In the genomic region with DNA sequence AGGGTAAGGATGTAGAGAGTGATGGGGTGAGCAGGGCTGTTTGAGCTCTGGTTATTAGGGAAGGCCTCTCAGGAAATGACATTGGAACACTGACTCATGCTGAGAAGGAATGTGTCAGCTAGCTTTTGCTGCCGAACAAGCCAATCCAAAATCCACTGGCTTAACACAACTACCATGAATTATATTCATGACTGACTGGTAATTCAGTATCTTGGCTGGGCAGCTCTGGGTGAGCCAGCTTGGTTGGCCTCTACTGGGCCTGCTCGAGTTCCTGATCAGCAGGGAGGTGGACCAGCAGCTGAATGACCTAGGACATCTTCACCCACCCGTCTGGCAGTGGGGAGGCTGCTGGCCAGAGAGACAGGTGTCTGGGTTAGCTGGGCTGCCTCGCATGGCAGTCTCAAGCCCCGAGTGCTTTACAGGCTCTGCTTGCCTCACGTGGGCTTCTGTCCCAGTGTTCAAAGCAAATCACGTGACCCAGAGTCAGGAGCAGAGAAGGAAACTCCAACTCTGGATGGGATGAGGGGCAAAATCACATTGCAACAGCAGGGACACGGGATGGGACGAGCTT, we compare ENCODE assay signal across 15 cellular contexts.
DNase-seq lines count a peak whose midpoint lies in the region; ATAC-seq and TF ChIP-seq lines count a peak whose summit lies in the region.
"Had no signal": no experiment of that assay in that cellular context is flagged by ENCODE, and none has a peak within 500 bp of the region (broad histone marks: within the 10 kb centered on the region; RNA-seq: fewer than 3 reads in every experiment).

No MANE protein-coding gene starts in this region.

- H3K27me3 ChIP-seq in SK-N-SH (ENCODE audit: insufficient read depth) (no peaks in the 10 kb centered on the region), trophoblast cell (ENCODE audit: insufficient read depth, low read length) (no peaks in the 10 kb centered on the region)

- no peak for TF ChIP-seq RAD21 in SK-N-SH (IDR thresholded peaks at IDR 0.05; ENCODE audit: low read length)

- peaks cover 10 to 34% of the 10 kb centered on the region in 2 experiments for H3K36me3 ChIP-seq in SK-N-SH (replicated peaks in 1 of 2; ENCODE audit: control insufficient read depth in 1 of 2, insufficient read depth in 2 of 2, low read length in 1 of 2)
- peaks cover 8 to 12% of the 10 kb centered on the region in 2 experiments for H3K36me3 ChIP-seq in trophoblast cell (ENCODE audit: control insufficient read depth in 1 of 2, insufficient read depth in 2 of 2, low read length in 2 of 2)

- no peak overlapping the region for H3K18ac ChIP-seq in trophoblast cell (ENCODE audit: low read length)

- H3K9me2 ChIP-seq in SK-N-SH = no peaks in the 10 kb centered on the region

- ATAC-seq in HG02642 (IDR thresholded peaks at IDR 0.05; ENCODE audit: poor library complexity, unreplicated experiment) = no peak
- ATAC-seq in GM21576 (IDR thresholded peaks at IDR 0.05; ENCODE audit: unreplicated experiment) = no peak
- ATAC-seq: left ventricle myocardium superior, T-cell had no signal

- no peak overlapping the region for H3K14ac ChIP-seq in trophoblast cell (ENCODE audit: low read length)

- H3K23ac ChIP-seq in trophoblast cell (ENCODE audit: low read length) = no peak overlapping the region

- no peak overlapping the region for H3K4me2 ChIP-seq in SK-N-SH
- no peak overlapping the region for H3K4me2 ChIP-seq in trophoblast cell (ENCODE audit: low read length)

- no peaks in the 10 kb centered on the region for H3K79me1 ChIP-seq in trophoblast cell (ENCODE audit: low read length)

- no peak overlapping the region for H2BK12ac ChIP-seq in trophoblast cell (ENCODE audit: low read length)

- no peaks in the 10 kb centered on the region for H4K20me1 ChIP-seq in SK-N-SH (ENCODE audit: insufficient read depth)

- no peaks in the 10 kb centered on the region for H3K79me2 ChIP-seq in SK-N-SH (ENCODE audit: insufficient read depth)
- no peaks in the 10 kb centered on the region for H3K79me2 ChIP-seq in trophoblast cell (ENCODE audit: control insufficient read depth, insufficient read depth, low read length, poor library complexity)

- H4K12ac ChIP-seq in trophoblast cell (ENCODE audit: low read depth, low read length) = no peak overlapping the region

- TF ChIP-seq CTCF in SK-N-SH (IDR thresholded peaks at IDR 0.05) = no peak

- no peak for TF ChIP-seq EP300 in SK-N-SH (IDR thresholded peaks at IDR 0.05; ENCODE audit: borderline replicate concordance in 1 of 2, low read depth in 1 of 2, low read length in 1 of 2)

- no peak overlapping the region for H3K4ac ChIP-seq in trophoblast cell (ENCODE audit: low read depth, low read length)

- WGBS in SK-N-SH (ENCODE audit: low lambda C conversion rate) = 76% methylated on average over 6 of the region's 9 CpGs
- WGBS in trophoblast cell (ENCODE audit: extremely low coverage, insufficient coverage, insufficient read length) = no CpG with 5 or more reads among the region's 9 CpGs

- H3F3A ChIP-seq in SK-N-SH (replicated peaks; ENCODE audit: insufficient read depth) = no peaks in the 10 kb centered on the region

- no peak overlapping the region for H2AK5ac ChIP-seq in trophoblast cell (ENCODE audit: low read length)

- H3K4me1 ChIP-seq in SK-N-SH (ENCODE audit: control insufficient read depth in 1 of 2, insufficient read depth in 2 of 2, low read depth in 1 of 2, low read length in 1 of 2) (peaks cover 0 to 17% of the 10 kb centered on the region in 2 experiments; a peak in 1 of 4 replicates), trophoblast cell (ENCODE audit: control insufficient read depth in 1 of 2, insufficient read depth in 2 of 2, low read length in 2 of 2) (peaks cover 0 to 12% of the 10 kb centered on the region in 2 experiments)
- H3K4me1 ChIP-seq: Caco-2 had no signal

- H2BK120ac ChIP-seq in trophoblast cell (ENCODE audit: insufficient read depth, low read length, poor library complexity) = no peak overlapping the region

- H3K9me3 ChIP-seq in SK-N-SH (no peaks in the 10 kb centered on the region), trophoblast cell (ENCODE audit: insufficient read depth, low read depth, low read length) (no peaks in the 10 kb centered on the region)
- H3K9me3 ChIP-seq: Caco-2 had no signal

- H2BK5ac ChIP-seq in trophoblast cell (ENCODE audit: low read depth, low read length, poor library complexity) = no peak overlapping the region

- H3K27ac ChIP-seq in SK-N-SH (ENCODE audit: low read depth in 2 of 2, low read length in 1 of 2) = peak overlapping the region in 1 of 2 experiments; percentile 67; a peak in 1 of 4 replicates
- H3K27ac ChIP-seq in trophoblast cell (ENCODE audit: low read depth, low read length) = no peak overlapping the region

- H4K8ac ChIP-seq in trophoblast cell (ENCODE audit: low read depth, low read length) = no peak overlapping the region

- peak; percentile 77 for DNase-seq in EL
- no peak for DNase-seq in SK-N-SH
- peak; percentile 14 for DNase-seq in fibroblast of gingiva (ENCODE audit: low read depth)
- DNase-seq in trophoblast cell = peak; percentile 1 to 32
- no peak for DNase-seq in NCI-H2107 treated with DMSO at 0.1 percent for 48 hours (lab: John Stamatoyannopoulos, UW; ENCODE audit: unreplicated experiment)
- DNase-seq in NCI-H1048 (lab: John Stamatoyannopoulos, UW) = no peak
- DNase-seq: Caco-2, erythroblast, left ventricle myocardium superior, NCI-H1092, NCI-H748 treated with DMSO at 0.1 percent for 48 hours, T-cell had no signal

- H3K9ac ChIP-seq in SK-N-SH (no peak overlapping the region), trophoblast cell (ENCODE audit: low read length) (no peak overlapping the region)

- H3K4me3 ChIP-seq in SK-N-SH (ENCODE audit: low read depth in 2 of 2, low read length in 1 of 2) (no peak overlapping the region), trophoblast cell (ENCODE audit: low read depth, low read length) (no peak overlapping the region)
- H3K4me3 ChIP-seq: GM12878 had no signal

- H4K91ac ChIP-seq in trophoblast cell (ENCODE audit: low read depth, low read length) = no peak overlapping the region

- POLR2A ChIA-PET in SK-N-SH (lab: Yijun Ruan, JAX) = interaction anchor here (0.5 kb wide), 1 partner anchor 187 kb away, joined by 4 read pairs; no protein-coding TSS in a partner anchor

- no peak overlapping the region for H2AFZ ChIP-seq in SK-N-SH (ENCODE audit: low read depth)
- H2AFZ ChIP-seq in trophoblast cell (ENCODE audit: insufficient read depth, low read length, poor library complexity) = no peak overlapping the region

- CTCF ChIA-PET in SK-N-SH (lab: Yijun Ruan, JAX) = interaction anchor here (0.8 to 1.5 kb wide), 4 partner anchors 10 to 120 kb away, joined by 3 to 5 read pairs (median 3); no protein-coding TSS in a partner anchor

TF ChIP-seq in SK-N-SH, 30 proteins besides CTCF, POLR2A, EP300 and RAD21:
- TF ChIP-seq FOSL2 (IDR thresholded peaks at IDR 0.05; ENCODE audit: borderline replicate concordance, low read depth) (peak; percentile 16; the same call in 1 of the 2 replicates), YY1 (IDR thresholded peaks at IDR 0.05; ENCODE audit: low read depth) (no peak), JUND (IDR thresholded peaks at IDR 0.05) (no peak)
TF ChIP-seq in SK-N-SH: peak in this region for 1.

Comparison
In these comparisons a context has a peak if more than half of its experiments do, and no peak if none do; other contexts are left out.
1. DNase-seq: peak in EL (single experiment), fibroblast of gingiva (single experiment) and trophoblast cell (2 of 2); none in SK-N-SH (single experiment), NCI-H2107 treated with DMSO at 0.1 percent for 48 hours (single experiment) and NCI-H1048 (single experiment).